Comparison of ENCODE assay signal across 8 cellular contexts in the genomic region with DNA sequence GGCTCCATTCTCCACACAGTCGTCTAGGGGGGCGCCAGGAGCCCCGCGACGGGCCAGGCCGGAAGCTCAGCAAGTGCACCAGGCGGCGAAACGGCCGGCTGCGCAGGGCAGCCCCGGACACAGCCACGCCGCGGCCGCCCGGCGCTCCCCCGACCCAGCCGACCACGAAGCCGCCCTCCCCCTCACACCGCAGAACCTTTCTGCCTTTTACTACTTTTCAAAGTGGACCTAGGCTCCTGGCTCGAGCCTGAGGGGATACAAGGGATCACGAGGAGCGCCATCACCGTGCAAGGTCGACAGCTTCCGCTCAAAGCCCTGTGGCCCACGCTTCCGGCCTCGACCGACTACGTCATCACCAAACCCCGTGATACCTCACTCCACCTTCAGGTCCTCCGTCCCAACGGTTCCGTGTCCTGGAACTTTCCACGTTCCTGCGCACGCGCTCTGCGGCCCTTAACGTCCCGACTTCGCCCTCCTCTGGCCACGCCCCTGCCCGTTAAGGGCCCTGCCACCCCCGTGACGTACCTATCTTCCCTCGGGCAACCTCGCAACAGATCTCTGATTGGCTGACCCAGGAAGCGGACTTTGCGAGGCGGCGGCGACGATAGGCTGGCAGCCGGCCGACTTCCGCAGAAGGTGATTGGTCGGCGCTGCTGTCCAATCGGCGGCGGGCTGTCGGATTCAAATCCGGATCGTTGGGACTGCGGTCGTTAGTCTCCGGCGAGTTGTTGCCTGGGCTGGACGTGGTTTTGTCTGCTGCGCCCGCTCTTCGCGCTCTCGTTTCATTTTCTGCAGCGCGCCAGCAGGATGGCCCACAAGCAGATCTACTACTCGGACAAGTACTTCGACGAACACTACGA.
DNase-seq lines count a peak whose midpoint lies in the region; ATAC-seq lines count a peak whose summit lies in the region.

Gene CKS2 (plus strand): TSS at position 710 of the 860 bp plus-strand sequence. CDS start 98 bp downstream, at position 808.

- DNase-seq in C1 segment of cervical spinal cord (lab: John Stamatoyannopoulos, UW) (peak; percentile 93 to 100 (median 99)), NCI-H748 treated with DMSO at 0.1 percent for 48 hours (lab: John Stamatoyannopoulos, UW) (peak; percentile 99), dedifferentiated amniotic fluid mesenchymal stem cell (ENCODE audit: extremely low spot score) (peak; percentile 100), left kidney (ENCODE audit: low read depth, low spot score) (peak; percentile 100)
- DNase-seq in activated CD4-positive, alpha-beta T cell treated with anti-CD3 and anti-CD28 coated beads, Interleukin-2, amount 50 U/mL, for 24 hours (ENCODE audit: low read depth in 1 of 2, low spot score in 1 of 2): peak; percentile 98 to 100
- peak; percentile 99 to 100 for DNase-seq in stimulated activated CD4-positive, alpha-beta T cell treated with anti-CD3 and anti-CD28 coated beads, Interleukin-2, amount 100 ng/mL, for 24 hours

- ATAC-seq in GM19372 (IDR thresholded peaks at IDR 0.05; ENCODE audit: low read depth, unreplicated experiment) (peak; percentile 82), HG03558 (IDR thresholded peaks at IDR 0.05; ENCODE audit: extremely low read depth, unreplicated experiment) (peak; percentile 80)

Comparison
In these comparisons a context has a peak if more than half of its experiments do, and no peak if none do; other contexts are left out.
1. Peak in every context shown above with its lines: DNase-seq and ATAC-seq.